ENCODE assay signal across 10 cellular contexts in the genomic region with DNA sequence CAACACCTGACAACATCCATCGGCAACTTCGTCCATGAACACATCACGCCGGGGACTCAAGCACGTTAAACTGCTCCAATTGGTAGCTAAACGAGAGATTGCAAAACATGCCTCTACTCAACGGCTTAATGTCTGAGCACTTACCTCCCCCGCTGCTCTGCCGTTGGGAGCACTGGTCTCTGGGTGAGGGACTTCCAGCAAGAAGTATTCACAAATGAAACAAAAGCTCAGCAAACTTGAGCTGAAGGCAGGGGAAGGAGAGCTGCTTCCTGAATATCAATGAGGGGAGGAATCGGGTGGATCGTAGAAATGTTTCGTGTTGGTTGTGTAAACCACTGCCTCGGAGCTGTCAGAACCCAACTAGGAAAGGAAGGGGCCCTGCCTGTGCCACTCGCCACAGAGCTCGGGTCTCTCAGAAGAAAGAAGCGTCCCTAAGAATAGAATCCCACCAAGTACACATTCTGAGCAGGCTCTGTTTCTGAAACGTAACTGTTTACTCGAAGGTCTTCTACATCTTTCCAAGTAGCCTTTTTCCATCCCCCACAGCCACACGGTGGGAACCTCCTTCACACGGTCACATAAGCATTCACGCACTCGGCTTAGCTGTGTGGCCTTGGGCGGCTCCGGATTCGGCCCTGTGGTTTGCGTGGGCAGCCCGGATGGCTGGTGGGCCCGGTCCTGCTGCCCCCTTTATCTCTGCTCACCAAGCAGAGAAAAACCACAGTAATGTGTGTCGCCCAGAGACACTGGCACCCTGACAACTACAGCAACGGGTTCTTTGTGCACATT. TPM values are rescaled to one million over a fixed set of nuclear protein-coding genes. Genes with fewer than 3 reads are reported as not detected.
DNase-seq lines count a peak whose midpoint lies in the region; TF ChIP-seq lines count a peak whose summit lies in the region.
"Had no signal": no experiment of that assay in that cellular context is flagged by ENCODE, and none has a peak within 500 bp of the region (broad histone marks: within the 10 kb centered on the region; RNA-seq: fewer than 3 reads in every experiment).

A gene (minus strand): TSS at position 216 of the 789 bp plus-strand sequence. CDS start 524 bp downstream, outside the sequence.

- peak; percentile 69 for DNase-seq in GM13977 (ENCODE audit: low spot score)
- peak; percentile 66 for DNase-seq in RPMI7951 (ENCODE audit: low read depth)
- DNase-seq in cerebellum (ENCODE audit: low spot score) = no peak
- DNase-seq in occipital lobe (lab: John Stamatoyannopoulos, UW) = no peak
- DNase-seq in middle frontal gyrus (ENCODE audit: extremely low spot score, low spot score) = no peak
- DNase-seq in DMS53 treated with DMSO at 0.1 percent for 48 hours (lab: John Stamatoyannopoulos, UW; ENCODE audit: unreplicated experiment) = no peak
- no peak for DNase-seq in DMS79 (lab: John Stamatoyannopoulos, UW)
- no peak for DNase-seq in HK-2 (ENCODE audit: unreplicated experiment)
- DNase-seq: Peyer's patch had no signal

- no peak for TF ChIP-seq CTCF in GM13977 (IDR thresholded peaks at IDR 0.05; ENCODE audit: extremely low read depth, insufficient read depth, missing control alignments)

- in situ Hi-C loops in GM13977 (cut with MboI; ENCODE audit: low pct_unique_long_range_greater_than_20kb, low sequenced_read_pairs, unreplicated experiment) = no loop called here

RNA-seq across cellular contexts. Expression of the gene that starts here (rescaled TPM):
- not detected in 2 replicates for total RNA-seq in RPMI7951 (2014; rRNA removed; shearing (Covaris generic))
- 33.1 TPM for total RNA-seq in cerebellum
- total RNA-seq in occipital lobe = 32.6 TPM
- total RNA-seq: bronchial epithelial cell, Peyer's patch had no signal

Comparison
In these comparisons a context has a peak if more than half of its experiments do, and no peak if none do; other contexts are left out.
1. RNA of the gene that starts here (total RNA-seq): 33.1 TPM in cerebellum (single experiment) and 32.6 TPM in occipital lobe (single experiment); not detected in RPMI7951; every median in the first group is over 10 times any median in the second.
2. Peak in DNase-seq in RPMI7951; RNA of the gene not detected or under 1 TPM.